ENCODE assay signal across 24 cellular contexts in genomic region chr10:29248156-29248555, GRCh38. TPM values are rescaled to one million over a fixed set of nuclear protein-coding genes. Genes with fewer than 3 reads are reported as not detected.
"Had no signal": no experiment of that assay in that cellular context is flagged by ENCODE, and none has a peak within 500 bp of the region (broad histone marks: within the 10 kb centered on the region; RNA-seq: fewer than 3 reads in every experiment).

No MANE protein-coding gene starts in this region.

- DNase-seq: Kasumi-1, MM.1S, NCI-H1092 treated with DMSO at 0.1 percent for 48 hours, NCI-H1436, NCI-H187, NCI-H2029, NCI-H2081 treated with DMSO at 0.1 percent for 48 hours, NCI-H2171, NCI-H226, NCI-H446, NCI-H510A, NCI-H524 treated with DMSO at 0.1 percent for 48 hours, NCI-H69, NCI-H774, SHP77, SW 1271 had no signal

- H3K9ac ChIP-seq: KMS-11 had no signal

- H3K27ac ChIP-seq: KMS-11, RWPE1 had no signal

- H3K4me3 Mint-ChIP-seq: IgD-negative memory B cell had no signal

- H3K27ac Mint-ChIP-seq: IgD-negative memory B cell had no signal

- H3K36me3 Mint-ChIP-seq: IgD-negative memory B cell had no signal

- H3K4me3 ChIP-seq: K562 had no signal

- ATAC-seq: HepG2, K562 had no signal

- H3K4me1 Mint-ChIP-seq: IgD-negative memory B cell had no signal

RNA-seq across cellular contexts. Expression of gene LYZL1, which starts 40.7 kb away (rescaled TPM):
- total RNA-seq: HepG2, HT1080, K562, M059J, SK-MEL-5 had no signal
